In genomic region chr1:84724128-84724860, GRCh38 we compare ENCODE assay signal across 9 cellular contexts. TPM values are rescaled to one million over a fixed set of nuclear protein-coding genes. Genes with fewer than 3 reads are reported as not detected.
DNase-seq lines count a peak whose midpoint lies in the region; ATAC-seq, FAIRE-seq and TF ChIP-seq lines count a peak whose summit lies in the region.
"Had no signal": no experiment of that assay in that cellular context is flagged by ENCODE, and none has a peak within 500 bp of the region (broad histone marks: within the 10 kb centered on the region; RNA-seq: fewer than 3 reads in every experiment).

No MANE protein-coding gene starts in this region.

- TF ChIP-seq POLR2A in GM12891 (IDR thresholded peaks at IDR 0.05; ENCODE audit: low read depth, low read length): no peak

- H3K27me3 ChIP-seq in iPS DF 6.9 (ENCODE audit: control insufficient read depth, insufficient read depth, low read length): no peaks in the 10 kb centered on the region

- peak; percentile 76 for ATAC-seq in HG03280 (IDR thresholded peaks at IDR 0.05; ENCODE audit: unreplicated experiment)
- peak; percentile 62 for ATAC-seq in stimulated activated effector memory CD8-positive, alpha-beta T cell treated with anti-CD3 and anti-CD28 coated beads, Interleukin-12 subunit alpha, Interleukin-12 subunit beta, amount 100 ng/mL, for 72 hours
- no peak for ATAC-seq in HG02852 (IDR thresholded peaks at IDR 0.05; ENCODE audit: unreplicated experiment)

- H3K4me1 ChIP-seq in iPS DF 6.9 (ENCODE audit: control insufficient read depth, insufficient read depth, low read length): peaks cover 1% of the 10 kb centered on the region; the same call in 1 of the 2 replicates

- no peaks in the 10 kb centered on the region for H3K36me3 ChIP-seq in iPS DF 6.9 (ENCODE audit: control insufficient read depth, insufficient read depth, low read length)

- TF ChIP-seq CTCF in C4-2B (conservative IDR thresholded peaks at IDR 0.05): peak; percentile 62

- no peak overlapping the region for H3K4me3 ChIP-seq in iPS DF 6.9 (ENCODE audit: low read length)

- no peak for FAIRE-seq in GM12891 (lab: Jason Lieb, UNC)
- FAIRE-seq: endometrium had no signal

- H3K4me1 Mint-ChIP-seq in stimulated activated effector memory CD8-positive, alpha-beta T cell treated with anti-CD3 and anti-CD28 coated beads, Interleukin-12 subunit alpha, Interleukin-12 subunit beta, amount 100 ng/mL, for 72 hours: peaks cover 6% of the 10 kb centered on the region

- no peak overlapping the region for H3K27ac Mint-ChIP-seq in stimulated activated effector memory CD8-positive, alpha-beta T cell treated with anti-CD3 and anti-CD28 coated beads, Interleukin-12 subunit alpha, Interleukin-12 subunit beta, amount 100 ng/mL, for 72 hours

- no peaks in the 10 kb centered on the region for H3K36me3 Mint-ChIP-seq in stimulated activated effector memory CD8-positive, alpha-beta T cell treated with anti-CD3 and anti-CD28 coated beads, Interleukin-12 subunit alpha, Interleukin-12 subunit beta, amount 100 ng/mL, for 72 hours

- DNase-seq in activated CD8-positive, alpha-beta memory T cell treated with anti-CD3 and anti-CD28 coated beads, Interleukin-2, amount 50 U/mL, for 4 hours: peak; percentile 60
- DNase-seq in iPS DF 6.9 (ENCODE audit: low read depth, low spot score): peak; percentile 64
- peak; percentile 40 to 64 for DNase-seq in stimulated activated effector memory CD8-positive, alpha-beta T cell treated with anti-CD3 and anti-CD28 coated beads, Interleukin-12 subunit alpha, Interleukin-12 subunit beta, amount 100 ng/mL, for 72 hours (ENCODE audit: low spot score in 2 of 2)
- DNase-seq in cortex of kidney (lab: John Stamatoyannopoulos, UW): no peak
- no peak for DNase-seq in GM12891 (ENCODE audit: insufficient read length, low spot score)

- WGBS in iPS DF 6.9 (ENCODE audit: insufficient coverage, insufficient read length): no CpG with 5 or more reads among the region's 17 CpGs

- H3K4me3 Mint-ChIP-seq in stimulated activated effector memory CD8-positive, alpha-beta T cell treated with anti-CD3 and anti-CD28 coated beads, Interleukin-12 subunit alpha, Interleukin-12 subunit beta, amount 100 ng/mL, for 72 hours: no peak overlapping the region

- no peak overlapping the region for H3K27ac ChIP-seq in C4-2B
- no peak overlapping the region for H3K27ac ChIP-seq in iPS DF 6.9 (ENCODE audit: low read length)

- H3K9me3 ChIP-seq in iPS DF 6.9 (ENCODE audit: control insufficient read depth, insufficient read depth, low read length): no peaks in the 10 kb centered on the region

- no peaks in the 10 kb centered on the region for H3K9me3 Mint-ChIP-seq in stimulated activated effector memory CD8-positive, alpha-beta T cell treated with anti-CD3 and anti-CD28 coated beads, Interleukin-12 subunit alpha, Interleukin-12 subunit beta, amount 100 ng/mL, for 72 hours

TF ChIP-seq in GM12891, 5 proteins besides CTCF, POLR2A, EP300 and RAD21:
- TF ChIP-seq SPI1 (IDR thresholded peaks at IDR 0.05; ENCODE audit: low read depth, low read length) (no peak), TAF1 (IDR thresholded peaks at IDR 0.05; ENCODE audit: low read depth, low read length) (no peak), POLR2AphosphoS5 (IDR thresholded peaks at IDR 0.05; ENCODE audit: low read depth, low read length) (no peak), POU2F2 (IDR thresholded peaks at IDR 0.05; ENCODE audit: low read depth, low read length) (no peak), PAX5 (IDR thresholded peaks at IDR 0.05; ENCODE audit: insufficient read depth, low read length, severe bottlenecking) (no peak)

RNA-seq across cellular contexts. Expression of gene SSX2IP, which starts 34.0 kb away (rescaled TPM):
- polyA plus RNA-seq in GM12891 (2012; ENCODE audit: low read depth, missing spikeins): 3.8 TPM

Comparison
In these comparisons a context has a peak if more than half of its experiments do, and no peak if none do; other contexts are left out.
1. DNase-seq: peak in activated CD8-positive, alpha-beta memory T cell treated with anti-CD3 and anti-CD28 coated beads, Interleukin-2, amount 50 U/mL, for 4 hours (single experiment), iPS DF 6.9 (single experiment) and stimulated activated effector memory CD8-positive, alpha-beta T cell treated with anti-CD3 and anti-CD28 coated beads, Interleukin-12 subunit alpha, Interleukin-12 subunit beta, amount 100 ng/mL, for 72 hours (2 of 2); none in cortex of kidney (single experiment) and GM12891 (single experiment).